In the genomic region with DNA sequence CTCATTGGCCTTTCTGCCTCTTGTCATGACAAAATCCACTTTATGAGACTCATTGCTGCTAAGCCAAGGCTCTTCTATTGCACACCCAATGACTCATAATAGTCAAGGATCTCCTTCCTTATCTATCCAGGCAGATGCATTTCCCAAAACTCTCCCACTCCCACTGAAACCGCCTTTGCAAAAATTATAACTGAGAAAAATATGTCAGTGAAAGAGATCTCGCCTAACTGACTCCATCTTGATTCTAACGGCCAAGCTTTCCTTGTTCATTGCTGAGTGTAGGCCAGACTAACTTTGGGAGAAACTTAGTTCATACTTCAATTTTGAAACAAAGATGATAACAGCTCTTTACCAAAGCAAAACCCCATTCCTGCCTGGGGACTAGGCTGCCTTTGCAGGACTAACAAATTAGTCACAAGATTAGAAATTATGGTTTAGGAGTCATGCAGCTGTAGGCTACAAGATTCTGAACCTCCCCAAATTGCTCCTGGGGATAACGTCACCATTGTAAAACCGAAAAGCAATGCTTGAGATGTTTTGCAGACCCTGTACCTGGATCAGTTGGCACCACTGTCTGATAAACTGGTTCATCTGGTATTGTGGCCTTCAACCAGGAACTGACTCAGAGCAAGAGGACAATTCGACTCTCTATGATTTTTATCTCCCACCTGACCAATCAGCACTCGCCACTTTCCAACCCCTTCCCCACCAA, we compare ENCODE assay signal across 17 cellular contexts. TPM values are rescaled to one million over a fixed set of nuclear protein-coding genes. Genes with fewer than 3 reads are reported as not detected.
"Had no signal": no experiment of that assay in that cellular context is flagged by ENCODE, and none has a peak within 500 bp of the region (broad histone marks: within the 10 kb centered on the region; RNA-seq: fewer than 3 reads in every experiment).

No MANE protein-coding gene starts in this region.

- H3K27ac ChIP-seq: parathyroid adenoma, thoracic aorta had no signal

- DNase-seq: activated CD4-positive, alpha-beta T cell treated with anti-CD3 and anti-CD28 coated beads, Interleukin-2, amount 10 ng/mL, durations not matched to agents 7 days and 5 days; activated CD8-positive, alpha-beta memory T cell treated with anti-CD3 and anti-CD28 coated beads, Interleukin-2, amount 50 U/mL, for 48 hours; activated gamma-delta T cell treated with Interleukin-2 at 50 U/mL for 16 hours; activated naive CD8-positive, alpha-beta T cell treated with anti-CD3 and anti-CD28 coated beads for 36 hours; activated T-cell treated with anti-CD3 and anti-CD28 coated beads, Interleukin-2, amount 50 U/mL, for 72 hours; effector memory CD4-positive, alpha-beta T cell; naive B cell; stimulated activated CD4-positive, alpha-beta T cell treated with anti-CD3 and anti-CD28 coated beads, Interleukin-12 subunit alpha, Interleukin-12 subunit beta, amount 100 ng/mL, for 4 hours; stimulated activated CD4-positive, alpha-beta T cell treated with anti-CD3 and anti-CD28 coated beads, Interleukin-2, amount 100 ng/mL, for 24 hours had no signal

- H3K4me3 ChIP-seq: thoracic aorta had no signal

- H3K36me3 ChIP-seq: thoracic aorta had no signal

- H3K9me3 ChIP-seq: thoracic aorta had no signal

- H3K79me2 ChIP-seq: parathyroid adenoma had no signal

- FAIRE-seq: islet of Langerhans had no signal

- H3K9ac ChIP-seq: parathyroid adenoma had no signal

- H3K4me1 ChIP-seq: parathyroid adenoma had no signal

- H2AFZ ChIP-seq: parathyroid adenoma had no signal

RNA-seq across cellular contexts. Expression of gene HAO1, which starts 47.1 kb away (rescaled TPM):
- total RNA-seq: activated CD4-positive, alpha-beta T cell treated with anti-CD3 and anti-CD28 coated beads, Interleukin-2, amount 10 ng/mL, durations not matched to agents 7 days and 5 days; activated naive CD8-positive, alpha-beta T cell treated with anti-CD3 and anti-CD28 coated beads for 36 hours; activated T-cell treated with anti-CD3 and anti-CD28 coated beads, Interleukin-2, amount 50 U/mL, for 72 hours; cerebellum; lung microvascular endothelial cell; mononuclear cell; T-helper 1 cell treated with Interleukin-12 subunit alpha and Interleukin-12 subunit beta and Interleukin-4 antibody, amounts not matched to agents 30 ng/mL and 1 ng/mL, for 36 hours; thoracic aorta; urinary bladder had no signal
